12 cellular contexts compared by ENCODE assay signal in the genomic region with DNA sequence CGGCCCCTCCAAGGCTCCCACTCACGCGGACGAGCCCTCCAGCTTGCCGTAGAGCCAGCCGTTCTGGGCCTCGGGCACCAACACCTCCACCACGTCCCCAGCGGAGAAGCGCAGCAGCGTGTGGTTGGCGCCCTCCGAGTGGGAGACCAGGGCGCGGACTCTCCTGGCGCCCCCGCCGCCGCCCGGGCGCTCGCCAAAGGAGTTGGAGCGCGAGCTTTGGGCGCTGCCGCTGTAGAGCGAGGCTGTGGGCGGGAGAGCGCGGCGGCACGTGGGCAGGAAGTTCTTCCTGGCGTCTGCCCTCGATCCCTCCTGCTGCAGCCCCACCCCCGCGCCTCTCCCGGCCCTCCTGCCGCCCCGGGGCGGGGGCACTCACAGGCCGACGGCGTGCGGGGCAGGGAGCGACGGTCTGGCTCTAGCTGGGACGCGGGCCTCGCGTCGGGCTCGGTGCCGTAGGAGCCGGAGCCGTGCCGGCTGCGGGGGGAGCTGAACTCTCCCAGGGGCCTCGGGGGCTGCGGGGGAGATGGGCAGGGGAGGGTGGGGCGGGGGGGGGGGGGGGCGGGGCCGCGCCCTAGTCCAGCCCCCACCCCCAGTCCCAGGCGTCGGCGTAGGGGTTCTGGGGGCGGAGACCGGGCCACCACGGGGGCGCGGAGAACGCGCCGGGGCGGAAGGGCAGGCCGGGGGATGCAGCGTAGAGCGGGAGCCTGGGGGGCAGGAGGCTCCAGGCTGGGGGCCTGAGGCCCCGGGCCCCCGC. TPM values are rescaled to one million over a fixed set of nuclear protein-coding genes. Genes with fewer than 3 reads are reported as not detected.
DNase-seq lines count a peak whose midpoint lies in the region; ATAC-seq, FAIRE-seq and TF ChIP-seq lines count a peak whose summit lies in the region.
"Had no signal": no experiment of that assay in that cellular context is flagged by ENCODE, and none has a peak within 500 bp of the region (broad histone marks: within the 10 kb centered on the region; RNA-seq: fewer than 3 reads in every experiment).

No MANE protein-coding gene starts in this region.

- no peaks in the 10 kb centered on the region for H3K4me1 ChIP-seq in hepatocyte (ENCODE audit: insufficient read depth)

- peak overlapping the region; percentile 66 for H3K4me2 ChIP-seq in hepatocyte

- peak; percentile 32 for ATAC-seq in stimulated activated memory B cell treated with anti-CD40 and anti-IgM and Interleukin-4, amounts not matched to agents 10 μg/mL and 1 μg/mL and 100 μg/mL, for 72 hours
- ATAC-seq: activated T-helper 17 cell treated with anti-CD3 and anti-CD28 coated beads, Interleukin-2, amount 50 U/mL, for 72 hours had no signal

- H3K4me3 ChIP-seq in H7 (ENCODE audit: insufficient read depth, low read depth, low read length) (peak overlapping the region; percentile 36; the same call in 1 of the 2 replicates), bronchial epithelial cell (ENCODE audit: low read depth, low read length) (peak overlapping the region; percentile 14), hepatocyte (no peak overlapping the region)

- no peaks in the 10 kb centered on the region for H3K4me1 Mint-ChIP-seq in stimulated activated memory B cell treated with anti-CD40 and anti-IgM and Interleukin-4, amounts not matched to agents 10 μg/mL and 1 μg/mL and 100 μg/mL, for 72 hours
- peaks cover 5% of the 10 kb centered on the region for H3K4me1 Mint-ChIP-seq in mesothelial cell of epicardium
- H3K4me1 Mint-ChIP-seq: activated T-helper 17 cell treated with anti-CD3 and anti-CD28 coated beads, Interleukin-2, amount 50 U/mL, for 72 hours; central memory CD8-positive, alpha-beta T cell had no signal

- no peak overlapping the region for H2AFZ ChIP-seq in hepatocyte

- no peaks in the 10 kb centered on the region for H3K9me3 ChIP-seq in hepatocyte (ENCODE audit: low read depth)

- peaks cover 18% of the 10 kb centered on the region for H3K27me3 Mint-ChIP-seq in stimulated activated memory B cell treated with anti-CD40 and anti-IgM and Interleukin-4, amounts not matched to agents 10 μg/mL and 1 μg/mL and 100 μg/mL, for 72 hours
- H3K27me3 Mint-ChIP-seq in mesothelial cell of epicardium (ENCODE audit: low read depth): no peaks in the 10 kb centered on the region

- H3K36me3 ChIP-seq in H7 (replicated peaks; ENCODE audit: control insufficient read depth, insufficient read depth, low read length) (no peaks in the 10 kb centered on the region), bronchial epithelial cell (ENCODE audit: control insufficient read depth, insufficient read depth, low read length) (no peaks in the 10 kb centered on the region), hepatocyte (replicated peaks; ENCODE audit: insufficient read depth, low read depth) (no peaks in the 10 kb centered on the region)

- FAIRE-seq in bronchial epithelial cell (lab: Jason Lieb, UNC): no peak

- DNase-seq in H7: peak; percentile 92
- DNase-seq in bronchial epithelial cell (ENCODE audit: low read depth): no peak
- DNase-seq in hepatocyte (ENCODE audit: low spot score): no peak
- DNase-seq in mesothelial cell of epicardium (ENCODE audit: low spot score in 2 of 2, unreplicated experiment in 2 of 2): no peak
- DNase-seq in activated gamma-delta T cell (lab: John Stamatoyannopoulos, UW): no peak
- no peak for DNase-seq in DMS79 treated with DMSO at 0.1 percent for 48 hours (lab: John Stamatoyannopoulos, UW)
- DNase-seq in HuH-7 (ENCODE audit: low spot score): no peak
- DNase-seq: activated CD4-positive, alpha-beta T cell treated with anti-CD3 and anti-CD28 coated beads for 1 hour; NCI-H526 treated with DMSO at 0.1 percent for 48 hours had no signal

- H4K20me1 ChIP-seq in hepatocyte (ENCODE audit: insufficient read depth, poor library complexity, severe bottlenecking): no peaks in the 10 kb centered on the region

- no peak overlapping the region for H3K27ac Mint-ChIP-seq in stimulated activated memory B cell treated with anti-CD40 and anti-IgM and Interleukin-4, amounts not matched to agents 10 μg/mL and 1 μg/mL and 100 μg/mL, for 72 hours
- no peak overlapping the region for H3K27ac Mint-ChIP-seq in mesothelial cell of epicardium
- H3K27ac Mint-ChIP-seq: activated T-helper 17 cell treated with anti-CD3 and anti-CD28 coated beads, Interleukin-2, amount 50 U/mL, for 72 hours had no signal

- TF ChIP-seq CTCF in bronchial epithelial cell (IDR thresholded peaks at IDR 0.05; ENCODE audit: insufficient read depth, low read length, severe bottlenecking) (no peak), hepatocyte (IDR thresholded peaks at IDR 0.05; ENCODE audit: poor library complexity) (no peak), mesothelial cell of epicardium (IDR thresholded peaks at IDR 0.05; ENCODE audit: unreplicated experiment) (no peak)

- H3K79me2 ChIP-seq in hepatocyte: no peaks in the 10 kb centered on the region

- peaks cover 20% of the 10 kb centered on the region for H3K36me3 Mint-ChIP-seq in stimulated activated memory B cell treated with anti-CD40 and anti-IgM and Interleukin-4, amounts not matched to agents 10 μg/mL and 1 μg/mL and 100 μg/mL, for 72 hours
- peaks cover 12% of the 10 kb centered on the region for H3K36me3 Mint-ChIP-seq in mesothelial cell of epicardium

- no peaks in the 10 kb centered on the region for H3K27me3 ChIP-seq in H7 (ENCODE audit: control insufficient read depth, insufficient read depth, low read length)
- H3K27me3 ChIP-seq in bronchial epithelial cell (ENCODE audit: control insufficient read depth, insufficient read depth, low read length): no peaks in the 10 kb centered on the region
- H3K27me3 ChIP-seq in hepatocyte: no peaks in the 10 kb centered on the region

- no peaks in the 10 kb centered on the region for H3K9me2 ChIP-seq in hepatocyte (replicated peaks; ENCODE audit: insufficient read depth)

- H3K9me3 Mint-ChIP-seq in stimulated activated memory B cell treated with anti-CD40 and anti-IgM and Interleukin-4, amounts not matched to agents 10 μg/mL and 1 μg/mL and 100 μg/mL, for 72 hours: no peaks in the 10 kb centered on the region
- H3K9me3 Mint-ChIP-seq in mesothelial cell of epicardium: no peaks in the 10 kb centered on the region
- H3K9me3 Mint-ChIP-seq: activated T-helper 17 cell treated with anti-CD3 and anti-CD28 coated beads, Interleukin-2, amount 50 U/mL, for 72 hours; central memory CD8-positive, alpha-beta T cell had no signal

- H3K27ac ChIP-seq in hepatocyte: no peak overlapping the region

- WGBS in hepatocyte (ENCODE audit: low lambda C conversion rate, missing lambda C conversion rate): 25% methylated on average over 18 of the region's 80 CpGs

- H3K4me3 Mint-ChIP-seq in stimulated activated memory B cell treated with anti-CD40 and anti-IgM and Interleukin-4, amounts not matched to agents 10 μg/mL and 1 μg/mL and 100 μg/mL, for 72 hours: no peak overlapping the region
- H3K4me3 Mint-ChIP-seq in mesothelial cell of epicardium: no peak overlapping the region
- H3K4me3 Mint-ChIP-seq: activated T-helper 17 cell treated with anti-CD3 and anti-CD28 coated beads, Interleukin-2, amount 50 U/mL, for 72 hours; central memory CD8-positive, alpha-beta T cell had no signal

RNA-seq across cellular contexts. Expression of a gene that starts 4.9 kb away (rescaled TPM):
- not detected in 2 replicates for total RNA-seq in H7 (2014; rRNA removed; shearing (Covaris generic))
- total RNA-seq in bronchial epithelial cell (0.26 TPM in 1 of 2 replicates, not detected in the other), hepatocyte (not detected in 2 replicates), mesothelial cell of epicardium (0.14 to 0.60 TPM (median 0.18 TPM) in 3 replicates)
- 0.63 and 1.6 TPM in 2 replicates for polyA plus RNA-seq in hepatocyte
- total RNA-seq: activated T-helper 17 cell treated with anti-CD3 and anti-CD28 coated beads, Interleukin-2, amount 50 U/mL, for 72 hours had no signal

RNA-seq across cellular contexts. Expression of a gene that starts 21.6 kb away (rescaled TPM):
- 1.0 and 2.7 TPM in 2 replicates for total RNA-seq in H7 (2014; rRNA removed; shearing (Covaris generic))
- total RNA-seq in bronchial epithelial cell (0.26 and 0.38 TPM in 2 replicates), hepatocyte (3.3 and 4.4 TPM in 2 replicates), mesothelial cell of epicardium (1.6 to 1.9 TPM (median 1.7 TPM) in 3 replicates)
- 8.2 and 8.8 TPM in 2 replicates for polyA plus RNA-seq in hepatocyte

RNA-seq across cellular contexts. Expression of a gene that starts 31.7 kb away (rescaled TPM):
- total RNA-seq in H7 (2014; rRNA removed; shearing (Covaris generic)): 19.4 and 20.3 TPM in 2 replicates
- total RNA-seq in bronchial epithelial cell (27.9 and 31.6 TPM in 2 replicates), hepatocyte (26.2 and 42.7 TPM in 2 replicates), mesothelial cell of epicardium (69.3 to 75.6 TPM (median 74.3 TPM) in 3 replicates)
- polyA plus RNA-seq in hepatocyte: 43.1 and 54.9 TPM in 2 replicates
